8 cellular contexts compared by ENCODE assay signal in genomic region chr19:10315335-10316214, GRCh38. TPM values are rescaled to one million over a fixed set of nuclear protein-coding genes. Genes with fewer than 3 reads are reported as not detected.
DNase-seq lines count a peak whose midpoint lies in the region; ATAC-seq and FAIRE-seq lines count a peak whose summit lies in the region.

TSS of gene FDX2 (minus strand) at chr19:10316015. CDS start at chr19:10315996, 19 bp downstream.

- H3K27ac ChIP-seq in angular gyrus (ENCODE audit: low read depth, low read length) (peak within 1 kb of the TSS; percentile 30), right cardiac atrium (ENCODE audit: low read length) (peak within 1 kb of the TSS; percentile 6)

- peak within 1 kb of the TSS; percentile 90 for H3K4me3 ChIP-seq in right cardiac atrium (ENCODE audit: low read length)

- H3K4me1 ChIP-seq in right cardiac atrium (ENCODE audit: control insufficient read depth, insufficient read depth, low read length), result no peaks in the 10 kb centered on the region

- DNase-seq in DMS 273 treated with DMSO at 0.1 percent for 48 hours (lab: John Stamatoyannopoulos, UW) (peak; percentile 67), HCEC 1CT (peak; percentile 73), NCI-H1694 (lab: John Stamatoyannopoulos, UW) (peak; percentile 68), T-helper 2 cell (peak; percentile 78 to 90 (median 89)), right cardiac atrium (peak; percentile 89 to 97 (median 96)), putamen (ENCODE audit: low spot score) (peak; percentile 88), urothelium cell line (ENCODE audit: low spot score) (peak; percentile 85)

- intact Hi-C loops in right cardiac atrium (cut with DNase I), result no loop called here

- peak; percentile 88 to 92 for ATAC-seq in right cardiac atrium

- H3K9me3 ChIP-seq in right cardiac atrium (ENCODE audit: control insufficient read depth, low read length), result no peaks in the 10 kb centered on the region

- no peaks in the 10 kb centered on the region for H3K27me3 ChIP-seq in right cardiac atrium (ENCODE audit: control insufficient read depth, insufficient read depth)

- 1% methylated on average over 55 of the region's 55 CpGs for WGBS in right cardiac atrium

- no peak for FAIRE-seq in urothelium cell line (lab: Jason Lieb, UNC)

RNA-seq across cellular contexts. Expression of gene FDX2, which starts in this region (rescaled TPM):
- total RNA-seq in right cardiac atrium, result 10 to 100 TPM; 13.2 to 20.7 (median 16.7) TPM
- 27.7 TPM for polyA plus RNA-seq in right cardiac atrium

Comparison
In these comparisons a context has a peak if more than half of its experiments do, and no peak if none do; other contexts are left out.
1. Peak in every context shown above with its lines: DNase-seq, ATAC-seq, H3K4me3 ChIP-seq and H3K27ac ChIP-seq.